Comparison of ENCODE assay signal across 26 cellular contexts in genomic region chr9:2481216-2481615, GRCh38.
DNase-seq lines count a peak whose midpoint lies in the region; ATAC-seq, FAIRE-seq and TF ChIP-seq lines count a peak whose summit lies in the region.
"Had no signal": no experiment of that assay in that cellular context is flagged by ENCODE, and none has a peak within 500 bp of the region (broad histone marks: within the 10 kb centered on the region; RNA-seq: fewer than 3 reads in every experiment).

No MANE protein-coding gene starts in this region.

- no peaks in the 10 kb centered on the region for H3K9me3 Mint-ChIP-seq in type B pancreatic cell
- H3K9me3 Mint-ChIP-seq: CD4-positive, alpha-beta T cell; CD8-positive, alpha-beta T cell had no signal

- no peaks in the 10 kb centered on the region for H3K36me3 ChIP-seq in HEK293 (ENCODE audit: control insufficient read depth in 2 of 2, insufficient read depth in 1 of 2, low read length in 2 of 2)

- DNase-seq in COLO829 (ENCODE audit: low spot score) (peak; percentile 3), EH (ENCODE audit: low read depth) (peak; percentile 23), amniotic stem cell (lab: John Stamatoyannopoulos, UW) (no peak), left colon (no peak), type B pancreatic cell (ENCODE audit: extremely low spot score, unreplicated experiment) (no peak), GM12892 (ENCODE audit: insufficient read length) (no peak)
- DNase-seq: 8988T; AML-193; CD4-positive, alpha-beta T cell; CD8-positive, alpha-beta T cell; COR-L47; DMS 273 treated with DMSO at 0.1 percent for 48 hours; DMS153; DMS53; DMS79; DND-41; GF-D8 had no signal

- H3K36me3 Mint-ChIP-seq in type B pancreatic cell, result no peaks in the 10 kb centered on the region
- H3K36me3 Mint-ChIP-seq: CD8-positive, alpha-beta T cell had no signal

- no peak for FAIRE-seq in GM12892 (lab: Jason Lieb, UNC)
- FAIRE-seq: A549, G401.6, GM12891, GM18507 had no signal

- no peak overlapping the region for H3K4me3 Mint-ChIP-seq in type B pancreatic cell
- H3K4me3 Mint-ChIP-seq: B cell; CD4-positive, alpha-beta T cell; CD8-positive, alpha-beta T cell had no signal

- H3K9me3 ChIP-seq in HEK293 (ENCODE audit: control insufficient read depth, insufficient read depth, low read depth, low read length), result no peaks in the 10 kb centered on the region
- H3K9me3 ChIP-seq: A549 had no signal

- ATAC-seq in left colon, result no peak
- ATAC-seq: A549; CD8-positive, alpha-beta T cell had no signal

- H3K4me1 ChIP-seq in HEK293 (ENCODE audit: control insufficient read depth, insufficient read depth, low read length), result peaks cover 8% of the 10 kb centered on the region
- H3K4me1 ChIP-seq: BLaER1 treated with 17β-estradiol and CSF1 and Interleukin-3, amounts not matched to agents 10 nM and 100 nM had no signal

- H3K27me3 Mint-ChIP-seq in type B pancreatic cell, result no peaks in the 10 kb centered on the region
- H3K27me3 Mint-ChIP-seq: B cell had no signal

- CTCF ChIA-PET in HEK293 (lab: Yijun Ruan, JAX), result no interaction called here

- intact Hi-C loops in left colon (cut with DNase I, micrococcal nuclease), result no loop called here

- no peak for TF ChIP-seq POLR2A in GM12892 (IDR thresholded peaks at IDR 0.05; ENCODE audit: low read depth, low read length)

- TF ChIP-seq CTCF in HEK293 (tag by site-specific recombination; IDR thresholded peaks at IDR 0.05) (no peak), VCaP (conservative IDR thresholded peaks at IDR 0.05) (no peak), type B pancreatic cell (conservative IDR thresholded peaks at IDR 0.05) (no peak)

- H3K27ac ChIP-seq in HEK293 (ENCODE audit: extremely low read depth, low read depth, low read length) (no peak overlapping the region), VCaP (peak overlapping the region; percentile 91; the same call in 1 of the 2 replicates)
- H3K27ac ChIP-seq: A549; BLaER1 treated with 17β-estradiol and CSF1 and Interleukin-3, amounts not matched to agents 10 nM and 100 nM; C4-2B had no signal

- no peak overlapping the region for H3K27ac Mint-ChIP-seq in type B pancreatic cell
- H3K27ac Mint-ChIP-seq: B cell; CD4-positive, alpha-beta T cell; CD8-positive, alpha-beta T cell had no signal

- POLR2A ChIA-PET in HEK293 (lab: Yijun Ruan, JAX), result no interaction called here

- peaks cover 10% of the 10 kb centered on the region for H3K4me1 Mint-ChIP-seq in type B pancreatic cell (ENCODE audit: unreplicated experiment)
- H3K4me1 Mint-ChIP-seq: B cell had no signal

- no peak overlapping the region for H3K4me3 ChIP-seq in HEK293 (ENCODE audit: low read depth, low read length)
- H3K4me3 ChIP-seq: A549; BLaER1 treated with 17β-estradiol and CSF1 and Interleukin-3, amounts not matched to agents 10 nM and 100 nM had no signal

TF ChIP-seq in HEK293, 187 proteins besides CTCF, POLR2A, EP300 and RAD21:
- TF ChIP-seq ZNF792 (tag by site-specific recombination; IDR thresholded peaks at IDR 0.05), result no peak
- TF ChIP-seq REST (tag by site-specific recombination; IDR thresholded peaks at IDR 0.05), result peak; percentile 54; the same call in 1 of the 2 replicates

Comparison
In these comparisons a context has a peak if more than half of its experiments do, and no peak if none do; other contexts are left out.
1. DNase-seq: peak in COLO829 (single experiment) and EH (single experiment); none in amniotic stem cell (single experiment), left colon (0 of 2), type B pancreatic cell (single experiment) and GM12892 (single experiment).